ENCODE assay signal across 28 cellular contexts in the genomic region with DNA sequence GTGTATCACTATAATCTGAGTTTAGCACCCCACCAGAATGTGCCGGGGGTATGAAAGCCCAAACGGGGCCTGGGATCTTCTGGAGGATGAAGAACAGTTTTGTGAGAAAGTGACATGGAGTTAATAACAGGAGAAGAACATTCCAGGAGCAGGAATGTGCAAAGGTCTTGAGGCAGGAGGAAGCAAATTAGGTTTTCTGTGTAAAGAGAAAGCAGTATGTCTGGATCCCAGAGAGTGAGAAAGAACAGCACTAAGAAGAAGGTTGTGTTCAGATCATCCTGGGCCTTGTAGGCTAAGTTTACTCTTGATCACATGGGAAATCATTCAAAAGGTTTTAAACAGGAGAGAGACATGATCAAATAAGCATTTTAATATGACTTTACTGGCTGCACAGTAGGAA.
A peak's percentile ranks its signal among the peaks of the same experiment; 100 is the strongest.
DNase-seq lines count a peak whose midpoint lies in the region; ATAC-seq and TF ChIP-seq lines count a peak whose summit lies in the region.
"Had no signal": no experiment of that assay in that cellular context is flagged by ENCODE, and none has a peak within 500 bp of the region (broad histone marks: within the 10 kb centered on the region; RNA-seq: fewer than 3 reads in every experiment).

No MANE protein-coding gene starts in this region.

- POLR2A ChIA-PET in MCF 10A (lab: Yijun Ruan, JAX) = interaction anchor here (0.6 to 2.2 kb wide), 4 partner anchors 28 to 985 kb away, joined by 3 to 13 read pairs (median 4); no protein-coding TSS in a partner anchor

- ATAC-seq in central memory CD8-positive, alpha-beta T cell (replicated peaks; ENCODE audit: extremely low read depth, poor library complexity, severe bottlenecking) = no peak
- peak; percentile 70 for ATAC-seq in mucosa of descending colon
- ATAC-seq in HG03045 (IDR thresholded peaks at IDR 0.05; ENCODE audit: unreplicated experiment) = no peak
- ATAC-seq in stimulated activated naive CD8-positive, alpha-beta T cell treated with anti-CD3 and anti-CD28 coated beads, Interleukin-15, amount 100 ng/mL, for 72 hours = no peak
- ATAC-seq: CD8-positive, alpha-beta T cell; Panc1 had no signal

- BruUV-seq in MCF 10A (replicated peaks; lab: Mats Ljungman, UMichigan) = no TSS peak

- TF ChIP-seq POLR2A in breast epithelium (IDR thresholded peaks at IDR 0.05) = no peak

- H3K4me3 ChIP-seq in breast epithelium (no peak overlapping the region), mucosa of descending colon (no peak overlapping the region)
- H3K4me3 ChIP-seq: heart left ventricle, right lobe of liver, tibial nerve had no signal

- no peaks in the 10 kb centered on the region for H3K9me3 Mint-ChIP-seq in MCF 10A (ENCODE audit: unreplicated experiment)
- no peaks in the 10 kb centered on the region for H3K9me3 Mint-ChIP-seq in central memory CD8-positive, alpha-beta T cell
- H3K9me3 Mint-ChIP-seq in stimulated activated naive CD8-positive, alpha-beta T cell treated with anti-CD3 and anti-CD28 coated beads, Interleukin-15, amount 100 ng/mL, for 72 hours = peaks cover 13 to 25% of the 10 kb centered on the region in 2 donors

- intact Hi-C loops in MCF 10A (cut with micrococcal nuclease) (no loop called here), breast epithelium (cut with DNase I; ENCODE audit: low total_unique reads) (no loop called here), mucosa of descending colon (cut with DNase I, micrococcal nuclease) (no loop called here)

- H3K9me3 ChIP-seq in breast epithelium (no peaks in the 10 kb centered on the region), mucosa of descending colon (no peaks in the 10 kb centered on the region)
- H3K9me3 ChIP-seq: right lobe of liver, tibial nerve had no signal

- no peaks in the 10 kb centered on the region for H3K27me3 Mint-ChIP-seq in MCF 10A (ENCODE audit: insufficient read depth, unreplicated experiment)
- no peaks in the 10 kb centered on the region for H3K27me3 Mint-ChIP-seq in central memory CD8-positive, alpha-beta T cell
- H3K27me3 Mint-ChIP-seq in stimulated activated naive CD8-positive, alpha-beta T cell treated with anti-CD3 and anti-CD28 coated beads, Interleukin-15, amount 100 ng/mL, for 72 hours = no peaks in the 10 kb centered on the region
- H3K27me3 Mint-ChIP-seq: progenitor cell of endocrine pancreas had no signal

- no peaks in the 10 kb centered on the region for H3K27me3 ChIP-seq in breast epithelium
- H3K27me3 ChIP-seq: heart left ventricle, right lobe of liver, tibial nerve had no signal

- H3K4me3 Mint-ChIP-seq in MCF 10A (ENCODE audit: unreplicated experiment) = no peak overlapping the region
- no peak overlapping the region for H3K4me3 Mint-ChIP-seq in central memory CD8-positive, alpha-beta T cell
- no peak overlapping the region for H3K4me3 Mint-ChIP-seq in stimulated activated naive CD8-positive, alpha-beta T cell treated with anti-CD3 and anti-CD28 coated beads, Interleukin-15, amount 100 ng/mL, for 72 hours
- H3K4me3 Mint-ChIP-seq: CD8-positive, alpha-beta T cell; H9; T-helper 1 cell treated with Interleukin-12 subunit alpha and Interleukin-12 subunit beta and Interleukin-4 antibody, amounts not matched to agents 30 μg/mL and 1 μg/mL, for 36 hours had no signal

- H3K4me1 ChIP-seq in breast epithelium (no peaks in the 10 kb centered on the region), mucosa of descending colon (ENCODE audit: low read depth) (no peaks in the 10 kb centered on the region)

- peak overlapping the region; percentile 1 for H3K27ac Mint-ChIP-seq in MCF 10A (ENCODE audit: low read depth, unreplicated experiment)
- H3K27ac Mint-ChIP-seq in central memory CD8-positive, alpha-beta T cell (ENCODE audit: low read depth) = peak overlapping the region; percentile 20
- H3K27ac Mint-ChIP-seq in stimulated activated naive CD8-positive, alpha-beta T cell treated with anti-CD3 and anti-CD28 coated beads, Interleukin-15, amount 100 ng/mL, for 72 hours = no peak overlapping the region
- H3K27ac Mint-ChIP-seq: activated naive CD4-positive, alpha-beta T cell treated with anti-CD3 and anti-CD28 coated beads, Interleukin-2, amount 50 U/mL, for 72 hours; H9; T-helper 1 cell treated with Interleukin-12 subunit alpha and Interleukin-12 subunit beta and Interleukin-4 antibody, amounts not matched to agents 30 μg/mL and 1 μg/mL, for 36 hours had no signal

- CTCF ChIA-PET in MCF 10A (lab: Yijun Ruan, JAX) = interaction anchor here (1.0 kb wide), 1 partner anchor 17 kb away, joined by 4 read pairs; no protein-coding TSS in a partner anchor

- peaks cover 33% of the 10 kb centered on the region for H3K4me1 Mint-ChIP-seq in MCF 10A (ENCODE audit: insufficient read depth, unreplicated experiment)
- H3K4me1 Mint-ChIP-seq in central memory CD8-positive, alpha-beta T cell = peaks cover 61% of the 10 kb centered on the region
- peaks cover 45% of the 10 kb centered on the region for H3K4me1 Mint-ChIP-seq in stimulated activated naive CD8-positive, alpha-beta T cell treated with anti-CD3 and anti-CD28 coated beads, Interleukin-15, amount 100 ng/mL, for 72 hours

- H3K36me3 ChIP-seq in breast epithelium (no peaks in the 10 kb centered on the region), mucosa of descending colon (ENCODE audit: low read depth) (no peaks in the 10 kb centered on the region)
- H3K36me3 ChIP-seq: heart left ventricle, right lobe of liver, tibial nerve had no signal

- H3K27ac ChIP-seq in breast epithelium (no peak overlapping the region), temporal lobe (ENCODE audit: low read depth, low read length) (peak overlapping the region; percentile 33)
- H3K27ac ChIP-seq: HL-60, right lobe of liver had no signal

- H3K36me3 Mint-ChIP-seq in MCF 10A (ENCODE audit: insufficient read depth, unreplicated experiment) = no peaks in the 10 kb centered on the region
- peaks cover 3% of the 10 kb centered on the region for H3K36me3 Mint-ChIP-seq in central memory CD8-positive, alpha-beta T cell (ENCODE audit: insufficient read depth)

- no peak for DNase-seq in MCF 10A (ENCODE audit: unreplicated experiment)
- no peak for DNase-seq in breast epithelium (ENCODE audit: low spot score in 2 of 2)
- no peak for DNase-seq in central memory CD8-positive, alpha-beta T cell (ENCODE audit: low spot score in 2 of 2)
- no peak for DNase-seq in mucosa of descending colon
- DNase-seq in stimulated activated naive CD8-positive, alpha-beta T cell treated with anti-CD3 and anti-CD28 coated beads, Interleukin-15, amount 100 ng/mL, for 72 hours = no peak
- DNase-seq in NCI-H2081 (lab: John Stamatoyannopoulos, UW) = no peak
- DNase-seq: activated CD4-positive, alpha-beta T cell treated with anti-CD3 and anti-CD28 coated beads, Interleukin-2, amount 50 U/mL, for 48 hours; CD8-positive, alpha-beta T cell; central memory CD4-positive, alpha-beta T cell; foreskin melanocyte; H9; heart left ventricle; NCI-H1417; NCI-H2029 treated with DMSO at 0.1 percent for 48 hours; NCI-H526 treated with DMSO at 0.1 percent for 48 hours; NK-92 treated with Interleukin-12 subunit alpha and Interleukin-12 subunit beta, amount 100 ng/mL, for 24 hours; right lobe of liver; Right ventricle myocardium superior; stimulated activated CD4-positive, alpha-beta T cell treated with anti-CD3 and anti-CD28 coated beads, Interleukin-12 subunit alpha, Interleukin-12 subunit beta, amount 100 ng/mL, for 4 hours; stimulated activated CD4-positive, alpha-beta T cell treated with anti-CD3 and anti-CD28 coated beads, Interleukin-2, amount 100 ng/mL, for 48 hours had no signal

- TF ChIP-seq CTCF in MCF 10A (IDR thresholded peaks at IDR 0.05; ENCODE audit: unreplicated experiment) = no peak
- TF ChIP-seq CTCF in breast epithelium (IDR thresholded peaks at IDR 0.05) = no peak
- no peak for TF ChIP-seq CTCF in mucosa of descending colon (IDR thresholded peaks at IDR 0.05)

Comparison
In these comparisons a context has a peak if more than half of its experiments do, and no peak if none do; other contexts are left out.
1. H3K27ac Mint-ChIP-seq: peak in MCF 10A (single experiment) and central memory CD8-positive, alpha-beta T cell (single experiment); none in stimulated activated naive CD8-positive, alpha-beta T cell treated with anti-CD3 and anti-CD28 coated beads, Interleukin-15, amount 100 ng/mL, for 72 hours (0 of 2).